17 cellular contexts compared by ENCODE assay signal in genomic region chr13:34412817-34413365, GRCh38.
DNase-seq lines count a peak whose midpoint lies in the region; ATAC-seq lines count a peak whose summit lies in the region.
"Had no signal": no experiment of that assay in that cellular context is flagged by ENCODE, and none has a peak within 500 bp of the region (broad histone marks: within the 10 kb centered on the region; RNA-seq: fewer than 3 reads in every experiment).

No MANE protein-coding gene starts in this region.

- H3K27ac ChIP-seq in epithelial cell of prostate: no peak overlapping the region
- H3K27ac ChIP-seq: BLaER1, cardiac muscle cell, lower lobe of right lung had no signal

- ATAC-seq in HG02970 (IDR thresholded peaks at IDR 0.05; ENCODE audit: low FRiP score, unreplicated experiment) (no peak), GM18873 (IDR thresholded peaks at IDR 0.05; ENCODE audit: low FRiP score, unreplicated experiment) (no peak)
- ATAC-seq: lower lobe of right lung; naive thymus-derived CD4-positive, alpha-beta T cell had no signal

- DNase-seq in KBM-7 (peak; percentile 1), RPMI7951 (ENCODE audit: low read depth) (peak; percentile 65), epithelial cell of prostate (ENCODE audit: low read depth, low spot score) (peak; percentile 56), renal cortical epithelial cell (ENCODE audit: low read depth) (peak; percentile 51)
- DNase-seq in stimulated activated CD4-positive, alpha-beta T cell treated with anti-CD3 and anti-CD28 coated beads, Interleukin-2, amount 100 ng/mL, for 48 hours: no peak
- DNase-seq: activated naive CD4-positive, alpha-beta T cell treated with anti-CD3 and anti-CD28 coated beads, Interleukin-2, amount 50 U/mL, for 16 hours; DMS 273 treated with DMSO at 0.1 percent for 48 hours; effector CD4-positive, alpha-beta T cell; lower lobe of right lung; naive thymus-derived CD4-positive, alpha-beta T cell; NCI-H1105; NCI-H345; stimulated activated naive CD4-positive, alpha-beta T cell treated with Interleukin-2 at 50 U/mL for 16 hours had no signal

- in situ Hi-C loops in KBM-7 (cut with MboI; ENCODE audit: low pct_unique_long_range_greater_than_20kb, low sequenced_read_pairs): no loop called here

Comparison
In these comparisons a context has a peak if more than half of its experiments do, and no peak if none do; other contexts are left out.
1. DNase-seq: peak in KBM-7 (single experiment), RPMI7951 (single experiment), epithelial cell of prostate (single experiment) and renal cortical epithelial cell (single experiment); none in stimulated activated CD4-positive, alpha-beta T cell treated with anti-CD3 and anti-CD28 coated beads, Interleukin-2, amount 100 ng/mL, for 48 hours (0 of 2).